Comparison of ENCODE assay signal across 26 cellular contexts in the genomic region with DNA sequence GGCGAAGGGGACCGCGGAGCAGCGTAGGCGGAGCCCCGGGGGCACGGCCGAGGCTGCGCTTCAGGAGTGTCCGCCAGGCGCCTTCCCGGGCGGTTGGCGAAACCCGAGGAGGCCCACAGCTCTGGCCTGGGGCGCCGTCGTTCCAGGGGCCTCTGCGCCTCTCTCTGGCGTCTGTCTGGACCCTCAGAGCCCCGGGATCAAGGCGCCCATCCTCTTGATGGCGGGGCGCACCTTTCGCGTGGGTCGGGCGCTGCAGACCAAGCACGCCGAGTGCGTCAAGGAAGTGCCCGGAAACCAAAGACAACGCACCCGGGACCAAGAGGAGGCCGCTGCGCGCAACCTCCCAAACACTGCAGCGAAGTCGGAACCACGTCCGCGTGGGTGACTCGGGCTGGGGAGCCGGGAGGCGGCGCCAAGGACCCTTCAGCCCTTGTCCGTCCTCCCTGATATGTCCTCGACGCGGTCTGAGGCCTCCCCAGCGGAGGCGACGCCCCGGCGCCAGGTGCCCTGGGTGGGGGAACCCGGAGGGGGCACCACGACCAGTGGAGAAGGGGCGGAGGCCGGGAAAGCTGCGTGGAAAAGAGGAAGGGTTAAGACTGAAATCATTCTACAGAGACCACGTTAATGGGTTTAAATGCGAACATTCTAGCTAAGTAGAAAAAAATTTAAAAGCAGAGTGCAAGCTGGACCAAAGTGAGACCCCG. TPM values are rescaled to one million over a fixed set of nuclear protein-coding genes. Genes with fewer than 3 reads are reported as not detected.
DNase-seq lines count a peak whose midpoint lies in the region; ATAC-seq and TF ChIP-seq lines count a peak whose summit lies in the region.
"Had no signal": no experiment of that assay in that cellular context is flagged by ENCODE, and none has a peak within 500 bp of the region (broad histone marks: within the 10 kb centered on the region; RNA-seq: fewer than 3 reads in every experiment).

No MANE protein-coding gene starts in this region.

- 2% methylated on average over 63 of the region's 63 CpGs for WGBS in HUES64
- WGBS in smooth muscle cell (ENCODE audit: low lambda C conversion rate): 2% methylated on average over 63 of the region's 63 CpGs

- H3K27ac ChIP-seq in HUES64 (ENCODE audit: low read depth, low read length): no peak overlapping the region
- H3K27ac ChIP-seq in smooth muscle cell (ENCODE audit: low read depth): no peak overlapping the region
- H3K27ac ChIP-seq: gastrocnemius medialis, HL-60, SK-N-MC, skin epidermis had no signal

- intact Hi-C loops in Right ventricle myocardium inferior (cut with DNase I): no loop called here
- intact Hi-C loops in left cardiac atrium (cut with DNase I): no loop called here

- DNase-seq in Right ventricle myocardium inferior (ENCODE audit: missing footprints) (peak; percentile 42), left cardiac atrium (no peak), smooth muscle cell (lab: John Stamatoyannopoulos, UW; ENCODE audit: unreplicated experiment) (no peak), Ammon's horn (ENCODE audit: low spot score) (no peak)
- DNase-seq: activated CD4-positive, alpha-beta T cell treated with anti-CD3 and anti-CD28 coated beads for 48 hours; activated T-cell treated with anti-CD3 and anti-CD28 coated beads, Interleukin-2, amount 50 U/mL, for 4 hours; COR-L47; cortex of kidney; gastrocnemius medialis; GOT3; KBM-7; NCI-H2107; NCI-H526 treated with DMSO at 0.1 percent for 48 hours; occipital lobe; PC-3; stimulated activated CD4-positive, alpha-beta T cell treated with anti-CD3 and anti-CD28 coated beads, Interleukin-4, amount 100 ng/mL, for 4 hours; stimulated activated CD8-positive, alpha-beta memory T cell treated with anti-CD3 and anti-CD28 coated beads, Interleukin-4, amount 100 ng/mL, for 48 hours had no signal

- H3K36me3 ChIP-seq in HUES64 (ENCODE audit: insufficient read depth, low read length) (no peaks in the 10 kb centered on the region), smooth muscle cell (ENCODE audit: low read depth) (no peaks in the 10 kb centered on the region)
- H3K36me3 ChIP-seq: gastrocnemius medialis had no signal

- peak overlapping the region; percentile 68 for H3K4me2 ChIP-seq in smooth muscle cell

- H3K9ac ChIP-seq in HUES64 (ENCODE audit: low read depth, low read length) (no peak overlapping the region), smooth muscle cell (ENCODE audit: low read depth) (no peak overlapping the region)

- H3K4me1 ChIP-seq in HUES64 (ENCODE audit: insufficient read depth, low read length) (no peaks in the 10 kb centered on the region), smooth muscle cell (ENCODE audit: low read depth) (peaks cover 22% of the 10 kb centered on the region)
- H3K4me1 ChIP-seq: gastrocnemius medialis had no signal

- H3K27me3 ChIP-seq in HUES64 (ENCODE audit: insufficient read depth, low read length): peaks cover 100% of the 10 kb centered on the region
- H3K27me3 ChIP-seq in smooth muscle cell (ENCODE audit: low read depth): peaks cover 100% of the 10 kb centered on the region

- H3K4me3 ChIP-seq in HUES64 (ENCODE audit: low read length) (peak overlapping the region; percentile 43), iPS-18c (ENCODE audit: insufficient read depth, low read depth, low read length) (peak overlapping the region; percentile 50; the same call in 1 of the 2 replicates), smooth muscle cell (peak overlapping the region; percentile 10)
- H3K4me3 ChIP-seq: gastrocnemius medialis, SK-N-MC had no signal

- no peaks in the 10 kb centered on the region for H3F3A ChIP-seq in smooth muscle cell (ENCODE audit: low read depth)

- H3K79me2 ChIP-seq in smooth muscle cell (ENCODE audit: low read depth): no peaks in the 10 kb centered on the region

- H4K20me1 ChIP-seq in smooth muscle cell (ENCODE audit: low read depth): no peaks in the 10 kb centered on the region

- TF ChIP-seq CTCF in smooth muscle cell (IDR thresholded peaks at IDR 0.05; ENCODE audit: borderline replicate concordance, insufficient read depth, poor library complexity, severe bottlenecking): no peak

- H3K9me3 ChIP-seq in HUES64 (ENCODE audit: insufficient read depth, low read depth, low read length) (no peaks in the 10 kb centered on the region), iPS-18c (ENCODE audit: control insufficient read depth, insufficient read depth, low read length) (peaks cover 2% of the 10 kb centered on the region), smooth muscle cell (replicated peaks; ENCODE audit: low read depth) (no peaks in the 10 kb centered on the region)
- H3K9me3 ChIP-seq: gastrocnemius medialis had no signal

- no peak for ATAC-seq in Right ventricle myocardium inferior
- no peak for ATAC-seq in left cardiac atrium
- no peak for ATAC-seq in HG03378 (IDR thresholded peaks at IDR 0.05; ENCODE audit: unreplicated experiment)
- ATAC-seq in GM21576 (IDR thresholded peaks at IDR 0.05; ENCODE audit: unreplicated experiment): no peak
- ATAC-seq: activated T-cell treated with anti-CD3 and anti-CD28 coated beads, Interleukin-2, amount 50 U/mL, for 4 hours; gastrocnemius medialis; PC-3 had no signal

- H2AFZ ChIP-seq in smooth muscle cell (ENCODE audit: low read depth): no peak overlapping the region

RNA-seq across cellular contexts. Expression of a gene that starts 9.9 kb away (rescaled TPM):
- not detected for total RNA-seq in Right ventricle myocardium inferior
- total RNA-seq in left cardiac atrium: not detected
- polyA plus RNA-seq in HUES64 (2013, experiment 1 of 2): 0.25 TPM
- 0.13 TPM for polyA plus RNA-seq in HUES64 (2013, experiment 2 of 2)
- 0.09 TPM in 1 of 2 replicates, not detected in the other for total RNA-seq in smooth muscle cell
- polyA plus RNA-seq in smooth muscle cell: not detected in 2 replicates
- total RNA-seq: activated T-cell treated with anti-CD3 and anti-CD28 coated beads, Interleukin-2, amount 50 U/mL, for 4 hours; epithelial cell of proximal tubule; gastrocnemius medialis; mesenteric fat pad; PC-3 had no signal
